13 cellular contexts compared by ENCODE assay signal in the genomic region with DNA sequence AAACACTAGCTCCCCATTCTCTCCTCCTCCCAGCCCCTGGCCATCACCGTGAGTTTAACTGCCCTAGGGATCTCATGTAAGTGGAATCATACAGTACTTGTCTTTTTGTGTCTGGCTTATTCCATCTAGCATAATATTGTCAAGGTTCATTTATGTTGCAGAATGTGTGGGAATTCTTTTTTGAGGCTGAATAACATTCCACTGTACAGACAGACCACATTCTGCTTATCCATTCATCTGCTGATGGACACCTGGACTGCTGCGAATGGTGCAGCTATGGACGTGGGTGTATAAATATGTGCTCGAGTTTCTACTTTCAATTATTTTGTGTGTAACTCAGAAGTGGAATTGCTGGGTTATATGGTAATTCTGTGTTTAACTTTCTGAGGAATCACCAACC.
"Had no signal": no experiment of that assay in that cellular context is flagged by ENCODE, and none has a peak within 500 bp of the region (broad histone marks: within the 10 kb centered on the region; RNA-seq: fewer than 3 reads in every experiment).

No MANE protein-coding gene starts in this region.

- H3K27me3 Mint-ChIP-seq: activated CD4-positive, alpha-beta T cell treated with anti-CD3 and anti-CD28 coated beads, Interleukin-2, amount 10 ng/mL, durations not matched to agents 7 days and 5 days; memory B cell had no signal

- ATAC-seq: left lung had no signal

- DNase-seq: activated naive CD4-positive, alpha-beta T cell treated with anti-CD3 and anti-CD28 coated beads, Interleukin-2, amount 50 U/mL, for 16 hours; anterior cingulate cortex; colonic mucosa; effector CD4-positive, alpha-beta T cell; foreskin keratinocyte; heart left ventricle; left lung; ovary had no signal

- H3K4me3 Mint-ChIP-seq: activated CD4-positive, alpha-beta T cell treated with anti-CD3 and anti-CD28 coated beads, Interleukin-2, amount 10 ng/mL, durations not matched to agents 7 days and 5 days; memory B cell; nephron progenitor cell; T-helper 1 cell treated with Interleukin-12 subunit alpha and Interleukin-12 subunit beta and Interleukin-4 antibody, amounts not matched to agents 30 μg/mL and 1 μg/mL, for 36 hours; WTC11 had no signal

- H3K9me3 Mint-ChIP-seq: activated CD4-positive, alpha-beta T cell treated with anti-CD3 and anti-CD28 coated beads, Interleukin-2, amount 10 ng/mL, durations not matched to agents 7 days and 5 days; T-helper 1 cell treated with Interleukin-12 subunit alpha and Interleukin-12 subunit beta and Interleukin-4 antibody, amounts not matched to agents 30 μg/mL and 1 μg/mL, for 36 hours had no signal

- H3K27ac Mint-ChIP-seq: activated CD4-positive, alpha-beta T cell treated with anti-CD3 and anti-CD28 coated beads, Interleukin-2, amount 10 ng/mL, durations not matched to agents 7 days and 5 days; memory B cell; nephron progenitor cell; T-helper 1 cell treated with Interleukin-12 subunit alpha and Interleukin-12 subunit beta and Interleukin-4 antibody, amounts not matched to agents 30 μg/mL and 1 μg/mL, for 36 hours had no signal

- H3K9me3 ChIP-seq: colonic mucosa, heart left ventricle, left lung, ovary had no signal
